ENCODE assay signal across 15 cellular contexts in genomic region chr17:40562841-40563370, GRCh38. TPM values are rescaled to one million over a fixed set of nuclear protein-coding genes. Genes with fewer than 3 reads are reported as not detected.
A peak's percentile ranks its signal among the peaks of the same experiment; 100 is the strongest.
DNase-seq lines count a peak whose midpoint lies in the region; ATAC-seq and TF ChIP-seq lines count a peak whose summit lies in the region.
"Had no signal": no experiment of that assay in that cellular context is flagged by ENCODE, and none has a peak within 500 bp of the region (broad histone marks: within the 10 kb centered on the region; RNA-seq: fewer than 3 reads in every experiment).

No MANE protein-coding gene starts in this region.

- H3K4me3 ChIP-seq in OCI-LY7 (ENCODE audit: low read depth, low read length, poor library complexity, severe bottlenecking): no peak overlapping the region
- H3K4me3 ChIP-seq: cardiac muscle cell, left lung had no signal

- no peaks in the 10 kb centered on the region for H3K9me3 Mint-ChIP-seq in central memory CD8-positive, alpha-beta T cell

- no peaks in the 10 kb centered on the region for H3K79me2 ChIP-seq in OCI-LY7 (ENCODE audit: insufficient read depth, low read depth, low read length)

- intact Hi-C loops in OCI-LY7 (cut with micrococcal nuclease; ENCODE audit: unreplicated experiment): no loop called here

- CTCF ChIA-PET in OCI-LY7 (lab: Charles Lee; ENCODE audit: unreplicated experiment): no interaction called here

- H3K36me3 ChIP-seq in OCI-LY7 (ENCODE audit: insufficient read depth, low read length): no peaks in the 10 kb centered on the region
- H3K36me3 ChIP-seq: cardiac muscle cell, left lung had no signal

- peaks cover 9% of the 10 kb centered on the region; the same call in 1 of the 2 replicates for H3K9me3 ChIP-seq in OCI-LY7 (ENCODE audit: low read length)
- H3K9me3 ChIP-seq: left lung had no signal

- no peak overlapping the region for H2AFZ ChIP-seq in OCI-LY7 (ENCODE audit: low read length)

- H3K4me1 Mint-ChIP-seq in central memory CD8-positive, alpha-beta T cell: peaks cover 70% of the 10 kb centered on the region

- H3K36me3 Mint-ChIP-seq in central memory CD8-positive, alpha-beta T cell (ENCODE audit: insufficient read depth): peaks cover 70% of the 10 kb centered on the region

- no TSS peak for BruUV-seq in OCI-LY7 (replicated peaks; lab: Mats Ljungman, UMichigan)

- TF ChIP-seq CTCF in OCI-LY7 (conservative IDR thresholded peaks at IDR 0.05; ENCODE audit: low read length): peak; percentile 65

- no peaks in the 10 kb centered on the region for H3K9me2 ChIP-seq in OCI-LY7 (ENCODE audit: insufficient read depth, low read length)

- peak overlapping the region; percentile 96 for H3K27ac Mint-ChIP-seq in central memory CD8-positive, alpha-beta T cell (ENCODE audit: low read depth)

- H3K4me1 ChIP-seq in OCI-LY7 (ENCODE audit: insufficient read depth, low read length, poor library complexity, severe bottlenecking): peaks cover 58% of the 10 kb centered on the region

- peak overlapping the region; percentile 82 for H3K4me3 Mint-ChIP-seq in central memory CD8-positive, alpha-beta T cell

- no peak for ATAC-seq in central memory CD8-positive, alpha-beta T cell (replicated peaks; ENCODE audit: extremely low read depth, poor library complexity, severe bottlenecking)
- no peak for ATAC-seq in stimulated activated naive CD8-positive, alpha-beta T cell treated with anti-CD3 and anti-CD28 coated beads, Interleukin-15, Interleukin-2, amounts not matched to agents 100 U/mL and 50 U/mL, for 24 hours
- ATAC-seq: left lung had no signal

- H3K27me3 Mint-ChIP-seq in central memory CD8-positive, alpha-beta T cell: no peaks in the 10 kb centered on the region

- H3K4me2 ChIP-seq in OCI-LY7 (ENCODE audit: low read length): peak overlapping the region; percentile 10; the same call in 1 of the 2 replicates

- POLR2A ChIA-PET in OCI-LY7 (lab: Charles Lee): interaction anchor here (1.1 kb wide), 1 partner anchor 25 kb away, joined by 3 read pairs; no protein-coding TSS in a partner anchor

- H3K27ac ChIP-seq in OCI-LY7 (ENCODE audit: low read depth, low read length, poor library complexity, severe bottlenecking): no peak overlapping the region
- H3K27ac ChIP-seq: cardiac muscle cell, left lung had no signal

- peak; percentile 61 for DNase-seq in activated effector memory CD4-positive, alpha-beta T cell treated with anti-CD3 and anti-CD28 coated beads, Interleukin-2, amount 50 U/mL, for 16 hours
- no peak for DNase-seq in activated effector memory CD4-positive, alpha-beta T cell treated with Interleukin-2 at 50 U/mL for 16 hours
- DNase-seq in OCI-LY7 (ENCODE audit: low spot score) (no peak), HuH-7.5 (ENCODE audit: low spot score) (no peak), NCI-H2196 treated with DMSO at 0.1 percent for 48 hours (lab: John Stamatoyannopoulos, UW; ENCODE audit: unreplicated experiment) (no peak), NCI-H128 (lab: John Stamatoyannopoulos, UW; ENCODE audit: unreplicated experiment) (no peak)
- no peak for DNase-seq in central memory CD8-positive, alpha-beta T cell (ENCODE audit: low spot score in 2 of 2)
- peak; percentile 15 for DNase-seq in stimulated activated naive CD8-positive, alpha-beta T cell treated with anti-CD3 and anti-CD28 coated beads, Interleukin-15, Interleukin-2, amounts not matched to agents 100 U/mL and 50 U/mL, for 24 hours
- DNase-seq: ACHN, DMS53, HCEC 1CT, left lung, NCI-H146, NCI-H774 had no signal

- no peaks in the 10 kb centered on the region for H4K20me1 ChIP-seq in OCI-LY7 (ENCODE audit: insufficient read depth, low read length)

RNA-seq across cellular contexts. Expression of gene CCR7, which starts 2.4 kb away (rescaled TPM):
- 1.8 and 2.3 TPM in 2 replicates for total RNA-seq in OCI-LY7 (2014; rRNA removed; shearing (Covaris generic))
- total RNA-seq in OCI-LY7 (2022): 0.48 TPM in 1 of 2 replicates, not detected in the other
- total RNA-seq: cardiac muscle cell had no signal

Comparison
In these comparisons a context has a peak if more than half of its experiments do, and no peak if none do; other contexts are left out.
1. DNase-seq: peak in activated effector memory CD4-positive, alpha-beta T cell treated with anti-CD3 and anti-CD28 coated beads, Interleukin-2, amount 50 U/mL, for 16 hours (single experiment) and stimulated activated naive CD8-positive, alpha-beta T cell treated with anti-CD3 and anti-CD28 coated beads, Interleukin-15, Interleukin-2, amounts not matched to agents 100 U/mL and 50 U/mL, for 24 hours (single experiment); none in activated effector memory CD4-positive, alpha-beta T cell treated with Interleukin-2 at 50 U/mL for 16 hours (single experiment), OCI-LY7 (single experiment), central memory CD8-positive, alpha-beta T cell (0 of 2), HuH-7.5 (single experiment), NCI-H2196 treated with DMSO at 0.1 percent for 48 hours (single experiment) and NCI-H128 (single experiment).